Comparison of ENCODE assay signal across 8 cellular contexts in genomic region chr1:19637606-19638005, GRCh38.
"Had no signal": no experiment of that assay in that cellular context is flagged by ENCODE, and none has a peak within 500 bp of the region (broad histone marks: within the 10 kb centered on the region; RNA-seq: fewer than 3 reads in every experiment).

No MANE protein-coding gene starts in this region.

- ATAC-seq: GM12878 had no signal

- DNase-seq: GDM1, GF-D8 had no signal

- H3K4me3 ChIP-seq: GM12878 had no signal

- FAIRE-seq: G401.6, GM12878, GM12891, GM12892, GM18507, GM19239 had no signal
